In the genomic region with DNA sequence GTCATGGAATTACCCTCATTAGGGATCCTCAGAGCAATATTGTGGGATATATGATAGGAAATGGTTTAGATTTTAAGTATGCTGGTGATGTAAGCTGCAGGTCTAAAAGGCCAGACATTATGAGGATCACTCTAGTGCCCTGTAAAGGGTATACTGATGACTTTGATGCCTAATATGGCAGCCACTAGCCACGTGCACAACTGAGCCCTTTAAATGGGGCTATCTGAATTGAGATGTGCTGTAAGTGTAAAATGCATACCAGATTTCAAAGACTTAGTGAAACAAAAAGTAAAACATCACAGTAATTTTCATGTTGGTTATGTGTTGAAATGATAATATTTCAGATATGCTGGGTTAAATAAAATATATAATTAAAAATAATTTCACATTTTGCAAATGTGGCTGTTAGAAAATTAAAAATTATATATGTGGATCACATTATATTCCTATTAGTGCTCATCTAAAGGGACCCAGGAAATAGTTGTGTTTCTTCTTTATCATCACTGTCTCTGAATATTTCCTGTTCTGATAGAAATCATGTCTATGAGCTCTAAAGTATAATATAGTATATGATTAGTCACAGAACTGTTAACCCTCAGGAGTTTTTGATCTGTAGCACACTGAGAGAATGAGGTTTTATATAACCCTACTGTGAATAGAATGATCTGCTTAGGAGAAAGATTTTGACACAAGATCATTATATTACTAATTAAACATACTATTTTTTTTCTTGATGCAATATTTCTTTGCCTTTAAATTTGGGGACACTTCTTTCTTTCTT, we compare ENCODE assay signal across 25 cellular contexts. TPM values are rescaled to one million over a fixed set of nuclear protein-coding genes. Genes with fewer than 3 reads are reported as not detected.
DNase-seq lines count a peak whose midpoint lies in the region; ATAC-seq lines count a peak whose summit lies in the region.
"Had no signal": no experiment of that assay in that cellular context is flagged by ENCODE, and none has a peak within 500 bp of the region (broad histone marks: within the 10 kb centered on the region; RNA-seq: fewer than 3 reads in every experiment).

No MANE protein-coding gene starts in this region.

- H3K4me3 ChIP-seq in Jurkat, Clone E6-1 (ENCODE audit: low read length): no peak overlapping the region
- H3K4me3 ChIP-seq: BLaER1, cardiac muscle cell, gastroesophageal sphincter, MG63 had no signal

- H3K36me3 Mint-ChIP-seq in activated T-cell treated with anti-CD3 and anti-CD28 coated beads, Interleukin-2, amount 50 U/mL, for 4 hours (ENCODE audit: insufficient read depth): peaks cover 51% of the 10 kb centered on the region
- peaks cover 42 to 76% of the 10 kb centered on the region in 2 donors for H3K36me3 Mint-ChIP-seq in activated naive CD4-positive, alpha-beta T cell treated with anti-CD3 and anti-CD28 coated beads, Interleukin-2, amount 50 U/mL, for 72 hours
- peaks cover 60% of the 10 kb centered on the region for H3K36me3 Mint-ChIP-seq in natural killer cell treated with Interleukin-12 subunit alpha and Interleukin-12 subunit beta and Interleukin-15 and Interleukin-18, amount 100 ng/mL, for 72 hours

- peak; percentile 76 to 79 for ATAC-seq in activated T-cell treated with anti-CD3 and anti-CD28 coated beads, Interleukin-2, amount 50 U/mL, for 4 hours
- peak; percentile 49 to 72 for ATAC-seq in activated naive CD4-positive, alpha-beta T cell treated with anti-CD3 and anti-CD28 coated beads, Interleukin-2, amount 50 U/mL, for 72 hours
- ATAC-seq in natural killer cell treated with Interleukin-12 subunit alpha and Interleukin-12 subunit beta and Interleukin-15 and Interleukin-18, amount 100 ng/mL, for 72 hours: peak; percentile 62 to 73
- ATAC-seq in HG03432 (IDR thresholded peaks at IDR 0.05; ENCODE audit: unreplicated experiment) (no peak), GM18868 (IDR thresholded peaks at IDR 0.05; ENCODE audit: unreplicated experiment) (no peak)
- ATAC-seq: gastroesophageal sphincter, sciatic nerve had no signal

- no peak for DNase-seq in activated T-cell treated with anti-CD3 and anti-CD28 coated beads, Interleukin-2, amount 50 U/mL, for 4 hours
- no peak for DNase-seq in activated T-cell treated with anti-CD3 and anti-CD28 coated beads, Interleukin-2, amount 50 U/mL, for 1 hour
- DNase-seq in Jurkat, Clone E6-1 (ENCODE audit: low read depth, low spot score): peak; percentile 50
- DNase-seq in activated naive CD4-positive, alpha-beta T cell treated with anti-CD3 and anti-CD28 coated beads, Interleukin-2, amount 50 U/mL, for 72 hours (ENCODE audit: low spot score in 2 of 2): no peak
- no peak for DNase-seq in natural killer cell treated with Interleukin-12 subunit alpha and Interleukin-12 subunit beta and Interleukin-15 and Interleukin-18, amount 100 ng/mL, for 72 hours (ENCODE audit: low spot score)
- DNase-seq in hippocampal formation (lab: John Stamatoyannopoulos, UW): no peak
- DNase-seq: ACHN; activated CD4-positive, alpha-beta T cell treated with anti-CD3 and anti-CD28 coated beads, Interleukin-2, amount 50 U/mL, for 4 hours; EL; islet precursor cell; MG63; NCI-H1417 treated with DMSO at 0.1 percent for 48 hours; NCI-H524 treated with DMSO at 0.1 percent for 48 hours; posterior cingulate gyrus; stimulated activated CD4-positive, alpha-beta T cell treated with anti-CD3 and anti-CD28 coated beads, Interleukin-4, amount 100 ng/mL, for 4 hours; stimulated activated naive CD4-positive, alpha-beta T cell treated with Interleukin-2 at 50 U/mL for 16 hours had no signal

- H3K27me3 Mint-ChIP-seq in activated T-cell treated with anti-CD3 and anti-CD28 coated beads, Interleukin-2, amount 50 U/mL, for 4 hours (ENCODE audit: low read depth): no peaks in the 10 kb centered on the region
- no peaks in the 10 kb centered on the region for H3K27me3 Mint-ChIP-seq in natural killer cell treated with Interleukin-12 subunit alpha and Interleukin-12 subunit beta and Interleukin-15 and Interleukin-18, amount 100 ng/mL, for 72 hours
- H3K27me3 Mint-ChIP-seq: dendritic cell treated with granulocyte-macrophage colony-stimulating factor and Interleukin-4, amounts not matched to agents 40 ng/mL and 50 ng/mL, for 4 days had no signal

- H3K4me3 Mint-ChIP-seq in activated T-cell treated with anti-CD3 and anti-CD28 coated beads, Interleukin-2, amount 50 U/mL, for 4 hours: no peak overlapping the region
- H3K4me3 Mint-ChIP-seq in natural killer cell treated with Interleukin-12 subunit alpha and Interleukin-12 subunit beta and Interleukin-15 and Interleukin-18, amount 100 ng/mL, for 72 hours: peak overlapping the region; percentile 71
- H3K4me3 Mint-ChIP-seq: activated T-helper 1 cell treated with anti-CD3 and anti-CD28 coated beads, Interleukin-12 subunit alpha, Interleukin-12 subunit beta, Interleukin-2, Interleukin-4 antibody, amounts not matched to agents 30 ng/mL and 10 ng/mL and 1 ng/mL, durations not matched to agents 14 hours and 24 hours and 36 hours; dendritic cell treated with granulocyte-macrophage colony-stimulating factor and Interleukin-4, amounts not matched to agents 40 ng/mL and 50 ng/mL, for 4 days; neural crest cell had no signal

- peaks cover 57% of the 10 kb centered on the region for H3K4me1 Mint-ChIP-seq in activated T-cell treated with anti-CD3 and anti-CD28 coated beads, Interleukin-2, amount 50 U/mL, for 4 hours (ENCODE audit: low read depth)
- H3K4me1 Mint-ChIP-seq in natural killer cell treated with Interleukin-12 subunit alpha and Interleukin-12 subunit beta and Interleukin-15 and Interleukin-18, amount 100 ng/mL, for 72 hours (ENCODE audit: low read depth in 2 of 2): peaks cover 61 to 72% of the 10 kb centered on the region in 2 donors
- H3K4me1 Mint-ChIP-seq: neural crest cell had no signal

- H3K27ac Mint-ChIP-seq in activated naive CD4-positive, alpha-beta T cell treated with anti-CD3 and anti-CD28 coated beads, Interleukin-2, amount 50 U/mL, for 72 hours: peak overlapping the region in 1 of 2 donors; percentile 60
- peak overlapping the region; percentile 84 to 88 for H3K27ac Mint-ChIP-seq in natural killer cell treated with Interleukin-12 subunit alpha and Interleukin-12 subunit beta and Interleukin-15 and Interleukin-18, amount 100 ng/mL, for 72 hours
- H3K27ac Mint-ChIP-seq: activated T-helper 1 cell treated with anti-CD3 and anti-CD28 coated beads, Interleukin-12 subunit alpha, Interleukin-12 subunit beta, Interleukin-2, Interleukin-4 antibody, amounts not matched to agents 30 ng/mL and 10 ng/mL and 1 ng/mL, durations not matched to agents 14 hours and 24 hours and 36 hours; dendritic cell treated with granulocyte-macrophage colony-stimulating factor and Interleukin-4, amounts not matched to agents 40 ng/mL and 50 ng/mL, for 4 days had no signal

- peaks cover 1% of the 10 kb centered on the region for H3K9me3 Mint-ChIP-seq in activated T-cell treated with anti-CD3 and anti-CD28 coated beads, Interleukin-2, amount 50 U/mL, for 4 hours
- peaks cover 5 to 8% of the 10 kb centered on the region in 2 donors for H3K9me3 Mint-ChIP-seq in activated naive CD4-positive, alpha-beta T cell treated with anti-CD3 and anti-CD28 coated beads, Interleukin-2, amount 50 U/mL, for 72 hours
- H3K9me3 Mint-ChIP-seq in natural killer cell treated with Interleukin-12 subunit alpha and Interleukin-12 subunit beta and Interleukin-15 and Interleukin-18, amount 100 ng/mL, for 72 hours: peaks cover 8% of the 10 kb centered on the region
- H3K9me3 Mint-ChIP-seq: neural crest cell had no signal

RNA-seq across cellular contexts. Expression of gene OSTF1, which starts 50.1 kb away (rescaled TPM):
- 10 to 100 TPM; 38.9 to 49.8 (median 41.3) TPM for total RNA-seq in activated T-cell treated with anti-CD3 and anti-CD28 coated beads, Interleukin-2, amount 50 U/mL, for 4 hours
- 77.8 TPM for polyA plus RNA-seq in Jurkat, Clone E6-1 (2012; ENCODE audit: insufficient read depth, insufficient read length)
- total RNA-seq in activated naive CD4-positive, alpha-beta T cell treated with anti-CD3 and anti-CD28 coated beads, Interleukin-2, amount 50 U/mL, for 72 hours: 100 to 1,000 TPM in 1 of 2 donors, 10 to 100 TPM in 1; 69.0 to 105 TPM
- total RNA-seq in natural killer cell treated with Interleukin-12 subunit alpha and Interleukin-12 subunit beta and Interleukin-15 and Interleukin-18, amount 100 ng/mL, for 72 hours: 100 to 1,000 TPM; 144 to 184 TPM

RNA-seq across cellular contexts. Expression of gene NMRK1, which starts 50.5 kb away (rescaled TPM):
- 10 to 100 TPM in 2 of 3 donors, 1 to 10 TPM in 1; 7.3 to 11.1 (median 11.1) TPM for total RNA-seq in activated T-cell treated with anti-CD3 and anti-CD28 coated beads, Interleukin-2, amount 50 U/mL, for 4 hours
- polyA plus RNA-seq in Jurkat, Clone E6-1 (2012; ENCODE audit: insufficient read depth, insufficient read length): 13.0 TPM
- total RNA-seq in activated naive CD4-positive, alpha-beta T cell treated with anti-CD3 and anti-CD28 coated beads, Interleukin-2, amount 50 U/mL, for 72 hours: 10 to 100 TPM; 14.7 to 30.6 TPM
- 10 to 100 TPM; 24.0 to 27.2 TPM for total RNA-seq in natural killer cell treated with Interleukin-12 subunit alpha and Interleukin-12 subunit beta and Interleukin-15 and Interleukin-18, amount 100 ng/mL, for 72 hours

Comparison
In these comparisons a context has a peak if more than half of its experiments do, and no peak if none do; other contexts are left out.
1. ATAC-seq: peak in activated T-cell treated with anti-CD3 and anti-CD28 coated beads, Interleukin-2, amount 50 U/mL, for 4 hours (2 of 2), activated naive CD4-positive, alpha-beta T cell treated with anti-CD3 and anti-CD28 coated beads, Interleukin-2, amount 50 U/mL, for 72 hours (2 of 2) and natural killer cell treated with Interleukin-12 subunit alpha and Interleukin-12 subunit beta and Interleukin-15 and Interleukin-18, amount 100 ng/mL, for 72 hours (2 of 2); none in HG03432 (single experiment) and GM18868 (single experiment).